8 cellular contexts compared by ENCODE assay signal in the genomic region with DNA sequence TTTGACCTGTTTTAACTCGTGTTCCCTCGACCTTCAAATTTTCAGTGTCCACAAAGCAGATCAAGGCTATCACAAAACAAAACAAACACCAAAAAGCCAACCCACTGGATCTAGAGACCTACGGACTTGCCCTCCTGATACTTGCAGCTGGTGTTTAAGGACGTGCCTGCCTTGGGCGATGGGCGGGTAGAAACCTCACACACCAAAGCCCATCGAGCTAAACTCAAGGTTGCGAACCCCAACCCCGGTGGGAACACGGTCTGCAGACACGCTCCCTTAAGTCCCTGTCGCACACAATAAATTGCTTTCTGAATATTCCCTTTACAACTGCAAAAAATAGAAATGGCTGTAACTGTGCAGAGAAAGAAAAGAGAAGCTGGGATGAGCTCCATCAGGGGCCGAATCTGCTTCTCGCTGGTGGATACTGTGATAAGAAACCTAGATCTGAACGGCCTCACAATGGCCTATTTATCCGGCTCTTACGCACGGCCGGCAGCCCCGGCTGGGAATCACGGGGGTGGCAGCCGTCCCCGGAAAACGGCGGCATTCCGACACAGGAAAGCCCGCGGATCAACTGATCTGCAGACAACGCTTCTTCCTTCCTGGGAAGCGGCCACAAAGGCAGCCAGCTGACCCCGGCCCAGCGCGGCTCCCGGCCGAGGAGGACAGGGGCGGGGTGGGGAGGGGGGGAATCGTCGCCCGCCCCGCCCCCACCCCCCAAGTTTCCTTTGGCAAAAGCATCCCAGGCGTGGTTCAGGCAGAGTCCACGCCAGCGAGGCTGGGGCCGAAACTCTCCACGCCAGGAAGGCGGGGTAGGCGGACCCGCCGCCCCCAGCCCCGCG.
DNase-seq lines count a peak whose midpoint lies in the region; ATAC-seq and TF ChIP-seq lines count a peak whose summit lies in the region.

No MANE protein-coding gene starts in this region.

- no peaks in the 10 kb centered on the region for H3K36me3 ChIP-seq in BE2C
- no peaks in the 10 kb centered on the region for H3K36me3 ChIP-seq in body of pancreas (replicated peaks in 1 of 2; ENCODE audit: insufficient read depth in 1 of 2, low read depth in 2 of 2)
- no peaks in the 10 kb centered on the region for H3K36me3 ChIP-seq in prostate gland

- H3K27me3 ChIP-seq in BE2C: no peaks in the 10 kb centered on the region
- no peaks in the 10 kb centered on the region for H3K27me3 ChIP-seq in body of pancreas
- H3K27me3 ChIP-seq in prostate gland (replicated peaks; ENCODE audit: insufficient read depth): no peaks in the 10 kb centered on the region

- ATAC-seq in GM21619 (IDR thresholded peaks at IDR 0.05; ENCODE audit: unreplicated experiment) (peak; percentile 27), body of pancreas (peak; percentile 79), HG03469 (IDR thresholded peaks at IDR 0.05; ENCODE audit: unreplicated experiment) (no peak)

- peak; percentile 60 for DNase-seq in BE2C
- peak; percentile 44 for DNase-seq in RKO (ENCODE audit: low spot score)
- peak; percentile 43 to 62 (median 50) for DNase-seq in body of pancreas
- DNase-seq in prostate gland (ENCODE audit: low spot score): peak; percentile 27
- no peak for DNase-seq in NOMO-1 treated with DMSO at 0.1 percent for 48 hours (lab: John Stamatoyannopoulos, UW; ENCODE audit: unreplicated experiment)

- intact Hi-C loops in body of pancreas (cut with DNase I): no loop called here
- intact Hi-C loops in prostate gland (cut with DNase I): loop anchor here (10.0 kb wide), 1 partner anchor 354 kb away; no protein-coding TSS in a partner anchor

- H3K9me3 ChIP-seq in BE2C (no peaks in the 10 kb centered on the region), body of pancreas (no peaks in the 10 kb centered on the region), prostate gland (no peaks in the 10 kb centered on the region)

- no peak for TF ChIP-seq CTCF in BE2C (IDR thresholded peaks at IDR 0.05; ENCODE audit: low read depth, low read length)
- no peak for TF ChIP-seq CTCF in body of pancreas (IDR thresholded peaks at IDR 0.05)
- no peak for TF ChIP-seq CTCF in prostate gland (IDR thresholded peaks at IDR 0.05)

- WGBS in body of pancreas, 2 donors: 1 to 5% methylated on average over 27 to 45 of the region's 51 CpGs
- WGBS in prostate gland: 11% methylated on average over 30 of the region's 51 CpGs

- peak in 2 of 3 donors; percentile 41 to 44 for TF ChIP-seq POLR2A in body of pancreas (IDR thresholded peaks at IDR 0.05)
- no peak for TF ChIP-seq POLR2A in prostate gland (IDR thresholded peaks at IDR 0.05)

- H3K27ac ChIP-seq in body of pancreas: peak overlapping the region; percentile 45 to 94 (median 89)
- H3K27ac ChIP-seq in prostate gland: peak overlapping the region; percentile 83 to 84

- H3K4me1 ChIP-seq in BE2C: peaks cover 14% of the 10 kb centered on the region
- peaks cover 49% of the 10 kb centered on the region for H3K4me1 ChIP-seq in body of pancreas
- no peaks in the 10 kb centered on the region for H3K4me1 ChIP-seq in prostate gland (replicated peaks)

- H3K4me3 ChIP-seq in BE2C (ENCODE audit: low read depth, low read length) (peak overlapping the region; percentile 85), body of pancreas (peak overlapping the region; percentile 20 to 46), iPS-11a (ENCODE audit: low read depth, low read length) (peak overlapping the region; percentile 48), prostate gland (peak overlapping the region; percentile 54 to 55)

Comparison
In these comparisons a context has a peak if more than half of its experiments do, and no peak if none do; other contexts are left out.
1. H3K4me3 ChIP-seq: peak in every context shown above with its lines; median percentile 85 in BE2C; 54 in prostate gland; 48 in iPS-11a; 33 in body of pancreas.